ENCODE assay signal across 9 cellular contexts in genomic region chr17:55238931-55239297, GRCh38. TPM values are rescaled to one million over a fixed set of nuclear protein-coding genes. Genes with fewer than 3 reads are reported as not detected.
DNase-seq lines count a peak whose midpoint lies in the region; ATAC-seq and TF ChIP-seq lines count a peak whose summit lies in the region.
"Had no signal": no experiment of that assay in that cellular context is flagged by ENCODE, and none has a peak within 500 bp of the region (broad histone marks: within the 10 kb centered on the region; RNA-seq: fewer than 3 reads in every experiment).

No MANE protein-coding gene starts in this region.

- no peak overlapping the region for H4K91ac ChIP-seq in mesenchymal stem cell (ENCODE audit: low read length)

- H2BK12ac ChIP-seq in mesenchymal stem cell (ENCODE audit: low read length in 2 of 2), result no peak overlapping the region

- no peaks in the 10 kb centered on the region for H3K36me3 Mint-ChIP-seq in dendritic cell treated with granulocyte-macrophage colony-stimulating factor and Interleukin-4, amounts not matched to agents 40 ng/mL and 50 ng/mL, for 4 days (ENCODE audit: low read depth)

- H3K9me3 Mint-ChIP-seq in dendritic cell treated with granulocyte-macrophage colony-stimulating factor and Interleukin-4, amounts not matched to agents 40 ng/mL and 50 ng/mL, for 4 days, result peaks cover 7% of the 10 kb centered on the region

- H3K9ac ChIP-seq in mesenchymal stem cell (ENCODE audit: low read length), result peak overlapping the region; percentile 84

- peak overlapping the region; percentile 90 for H2AFZ ChIP-seq in mesenchymal stem cell (ENCODE audit: low read depth, low read length)

- no peak for TF ChIP-seq EP300 in upper lobe of left lung (IDR thresholded peaks at IDR 0.05)

- peak overlapping the region; percentile 67 for H3K4me3 Mint-ChIP-seq in dendritic cell treated with granulocyte-macrophage colony-stimulating factor and Interleukin-4, amounts not matched to agents 40 ng/mL and 50 ng/mL, for 4 days

- H3K14ac ChIP-seq in mesenchymal stem cell (ENCODE audit: low read length in 2 of 2), result no peak overlapping the region

- H2AK5ac ChIP-seq in mesenchymal stem cell (ENCODE audit: low read length, severe bottlenecking), result no peak overlapping the region

- H3K36me3 ChIP-seq in Peyer's patch (no peaks in the 10 kb centered on the region), mesenchymal stem cell (ENCODE audit: control insufficient read depth in 1 of 2, insufficient read depth in 2 of 2, low read depth in 1 of 2, low read length in 2 of 2) (no peaks in the 10 kb centered on the region), upper lobe of left lung (no peaks in the 10 kb centered on the region)

- H3K18ac ChIP-seq in mesenchymal stem cell (ENCODE audit: low read depth in 1 of 2, low read length in 2 of 2), result no peak overlapping the region

- H3K27me3 Mint-ChIP-seq in dendritic cell treated with granulocyte-macrophage colony-stimulating factor and Interleukin-4, amounts not matched to agents 40 ng/mL and 50 ng/mL, for 4 days, result peaks cover 27% of the 10 kb centered on the region

- intact Hi-C loops in dendritic cell treated with granulocyte-macrophage colony-stimulating factor and Interleukin-4, amounts not matched to agents 40 ng/mL and 50 ng/mL, for 4 days (cut with micrococcal nuclease), result loop anchor here (2.0 kb wide), 1 partner anchor 26 kb away; the partner anchor contains the start of gene HLF

- no peak overlapping the region for H3K27ac Mint-ChIP-seq in dendritic cell treated with granulocyte-macrophage colony-stimulating factor and Interleukin-4, amounts not matched to agents 40 ng/mL and 50 ng/mL, for 4 days

- no peak overlapping the region for H2BK120ac ChIP-seq in mesenchymal stem cell (ENCODE audit: low read depth, low read length)

- H3K4me2 ChIP-seq in mesenchymal stem cell (ENCODE audit: low read length, poor library complexity, severe bottlenecking), result peak overlapping the region; percentile 98

- no peaks in the 10 kb centered on the region for H3K79me1 ChIP-seq in mesenchymal stem cell (replicated peaks; ENCODE audit: low read length, poor library complexity, severe bottlenecking)

- TF ChIP-seq CTCF in Peyer's patch (IDR thresholded peaks at IDR 0.05), result peak in 1 of 6 experiments; percentile 10
- TF ChIP-seq CTCF in upper lobe of left lung (IDR thresholded peaks at IDR 0.05), result no peak

- ATAC-seq in HG03196 (IDR thresholded peaks at IDR 0.05; ENCODE audit: unreplicated experiment), result peak; percentile 15
- peak in 1 of 2 donors; percentile 3 for ATAC-seq in upper lobe of left lung (ENCODE audit: low FRiP score in 2 of 2)
- no peak for ATAC-seq in GM18520 (IDR thresholded peaks at IDR 0.05; ENCODE audit: unreplicated experiment)

- WGBS in mesenchymal stem cell, result no CpG with 5 or more reads among the region's 4 CpGs
- WGBS in upper lobe of left lung, 2 donors, result 3 to 5% methylated on average over 4 of the region's 4 CpGs

- TF ChIP-seq POLR2A in Peyer's patch (IDR thresholded peaks at IDR 0.05) (no peak), upper lobe of left lung (IDR thresholded peaks at IDR 0.05) (no peak)

- H2BK15ac ChIP-seq in mesenchymal stem cell (ENCODE audit: low read depth, poor library complexity, severe bottlenecking), result no peak overlapping the region

- no peak overlapping the region for H3K4ac ChIP-seq in mesenchymal stem cell (ENCODE audit: low read depth in 1 of 2, low read length in 2 of 2)

- H3K4me3 ChIP-seq in Peyer's patch, result peak overlapping the region; percentile 41 to 55 (median 50)
- H3K4me3 ChIP-seq in mesenchymal stem cell (ENCODE audit: insufficient read depth in 1 of 2, low read depth in 1 of 2, low read length in 2 of 2), result peak overlapping the region in 1 of 2 experiments; percentile 88
- H3K4me3 ChIP-seq in upper lobe of left lung, result peak overlapping the region in 3 of 4 donors; percentile 39 to 56 (median 53)

- H3K4me1 Mint-ChIP-seq in dendritic cell treated with granulocyte-macrophage colony-stimulating factor and Interleukin-4, amounts not matched to agents 40 ng/mL and 50 ng/mL, for 4 days (ENCODE audit: low read depth), result peaks cover 14% of the 10 kb centered on the region

- no peak overlapping the region for H2BK5ac ChIP-seq in mesenchymal stem cell (ENCODE audit: low read depth, low read length, poor library complexity, severe bottlenecking)

- no peak overlapping the region for H3K23ac ChIP-seq in mesenchymal stem cell (ENCODE audit: low read length in 2 of 2)

- peak; percentile 6 for DNase-seq in activated CD4-positive, alpha-beta T cell treated with anti-CD3 and anti-CD28 coated beads for 48 hours
- DNase-seq in activated CD4-positive, alpha-beta T cell treated with anti-CD3 and anti-CD28 coated beads, Interleukin-2, amount 50 U/mL, for 4 hours, result no peak
- peak in 1 of 3 donors; percentile 51 for DNase-seq in Peyer's patch
- DNase-seq in mesenchymal stem cell, result no peak
- DNase-seq in upper lobe of left lung, result no peak

- H3K4me1 ChIP-seq in Peyer's patch (peaks cover 0 to 5% (median 0%) of the 10 kb centered on the region in 4 donors), mesenchymal stem cell (ENCODE audit: control insufficient read depth, insufficient read depth, low read depth, low read length) (peaks cover 6% of the 10 kb centered on the region), upper lobe of left lung (peaks cover 14 to 27% (median 16%) of the 10 kb centered on the region in 4 donors)

- no peaks in the 10 kb centered on the region for H3K27me3 ChIP-seq in Peyer's patch
- H3K27me3 ChIP-seq in mesenchymal stem cell (ENCODE audit: control insufficient read depth in 1 of 2, insufficient read depth in 1 of 2, low read length in 2 of 2), result peaks cover 13 to 14% of the 10 kb centered on the region in 2 experiments
- H3K27me3 ChIP-seq in upper lobe of left lung, result no peaks in the 10 kb centered on the region

- no peak overlapping the region for H4K8ac ChIP-seq in mesenchymal stem cell (ENCODE audit: low read length)

- no peaks in the 10 kb centered on the region for H3K9me3 ChIP-seq in Peyer's patch
- no peaks in the 10 kb centered on the region for H3K9me3 ChIP-seq in mesenchymal stem cell (ENCODE audit: control insufficient read depth, low read length)
- H3K9me3 ChIP-seq in upper lobe of left lung, result no peaks in the 10 kb centered on the region

- H3K27ac ChIP-seq in Peyer's patch (peak overlapping the region; percentile 53 to 71 (median 68)), mesenchymal stem cell (ENCODE audit: low read length, poor library complexity, severe bottlenecking) (no peak overlapping the region), upper lobe of left lung (peak overlapping the region in 3 of 4 donors; percentile 57 to 74 (median 70))

RNA-seq across cellular contexts. Expression of gene HLF, which starts 25.8 kb away (rescaled TPM):
- total RNA-seq in Peyer's patch (10 to 100 TPM in 1 of 4 donors, 1 to 10 TPM in 3; 2.5 to 10.0 (median 5.4) TPM), upper lobe of left lung (10 to 100 TPM; 19.9 to 45.1 (median 26.1) TPM)
- not detected for polyA plus RNA-seq in mesenchymal stem cell (2013, experiment 1 of 2)
- polyA plus RNA-seq in mesenchymal stem cell (2013, experiment 2 of 2), result not detected
- total RNA-seq: dermis microvascular lymphatic vessel endothelial cell had no signal
